ENCODE assay signal across 4 cellular contexts in the genomic region with DNA sequence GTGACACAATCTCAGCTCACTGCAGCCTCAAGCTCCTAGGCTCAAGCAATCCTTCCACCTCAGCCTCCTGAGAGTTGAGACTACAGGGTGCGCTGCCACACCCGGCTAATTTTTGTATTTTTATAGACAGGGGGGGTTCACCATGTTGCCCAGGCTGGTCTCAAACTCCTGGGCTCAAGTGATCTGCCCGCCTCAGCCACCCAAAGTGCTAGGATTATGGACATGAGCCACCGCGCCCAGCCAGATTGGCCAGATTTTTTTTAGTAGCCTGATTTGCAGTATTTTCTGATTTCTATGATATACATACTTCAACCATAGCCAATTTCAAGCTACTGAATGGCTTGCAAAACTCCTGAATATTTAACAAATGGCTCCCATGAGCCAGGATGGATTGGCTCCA.
"Had no signal": no experiment of that assay in that cellular context is flagged by ENCODE, and none has a peak within 500 bp of the region (broad histone marks: within the 10 kb centered on the region; RNA-seq: fewer than 3 reads in every experiment).

No MANE protein-coding gene starts in this region.

- H2AFZ ChIP-seq: GM23338 had no signal

- H3K4me3 ChIP-seq: GM23338 had no signal

- DNase-seq: H9, HCEC 1CT, IMR-90 had no signal

- ATAC-seq: GM23338 had no signal

- H3K4me2 ChIP-seq: GM23338 had no signal

- H3K27ac Mint-ChIP-seq: GM23338, H9 had no signal

- H3K4me1 Mint-ChIP-seq: GM23338, H9 had no signal

- H3K4me3 Mint-ChIP-seq: GM23338, H9 had no signal
